ENCODE assay signal across 28 cellular contexts in genomic region chr22:25881353-25881752, GRCh38.
A peak's percentile ranks its signal among the peaks of the same experiment; 100 is the strongest.
DNase-seq lines count a peak whose midpoint lies in the region; ATAC-seq, FAIRE-seq and TF ChIP-seq lines count a peak whose summit lies in the region.
"Had no signal": no experiment of that assay in that cellular context is flagged by ENCODE, and none has a peak within 500 bp of the region (broad histone marks: within the 10 kb centered on the region; RNA-seq: fewer than 3 reads in every experiment).

No MANE protein-coding gene starts in this region.

- H3K36me3 ChIP-seq in neural cell (ENCODE audit: insufficient read depth, low read length), result no peaks in the 10 kb centered on the region
- H3K36me3 ChIP-seq: BE2C, BLaER1 had no signal

- FAIRE-seq in D721Med (lab: Jason Lieb, UNC), result no peak
- FAIRE-seq: A204.1, GM12878, GM12892, GM18507 had no signal

- no peaks in the 10 kb centered on the region for H3K36me3 Mint-ChIP-seq in natural killer cell
- H3K36me3 Mint-ChIP-seq: CD14-positive monocyte; CD8-positive, alpha-beta T cell had no signal

- H3K9ac ChIP-seq in neural cell (ENCODE audit: low read length), result peak overlapping the region; percentile 4
- H3K9ac ChIP-seq: BLaER1 had no signal

- peaks cover 10 to 12% of the 10 kb centered on the region in 2 donors for H3K27me3 Mint-ChIP-seq in natural killer cell (ENCODE audit: low read depth in 2 of 2)

- no peaks in the 10 kb centered on the region for H3F3A ChIP-seq in neural cell (ENCODE audit: insufficient read depth, low read length, poor library complexity, severe bottlenecking)

- no peaks in the 10 kb centered on the region for H3K9me3 ChIP-seq in neural cell (ENCODE audit: low read length)
- H3K9me3 ChIP-seq: BE2C, BLaER1, Caco-2 had no signal

- peak overlapping the region; percentile 33 for H3K4me3 ChIP-seq in neural cell (ENCODE audit: low read length)
- H3K4me3 ChIP-seq: BLaER1, GM12878 had no signal

- H3K4me2 ChIP-seq in neural cell (ENCODE audit: low read length), result no peak overlapping the region
- H3K4me2 ChIP-seq: BLaER1 had no signal

- TF ChIP-seq EP300 in neural cell (conservative IDR thresholded peaks at IDR 0.05; ENCODE audit: poor library complexity, severe bottlenecking), result peak; percentile 67

- peak overlapping the region; percentile 38 for H3K27ac ChIP-seq in neural cell (ENCODE audit: low read length)
- H3K27ac ChIP-seq: BLaER1 had no signal

- no peaks in the 10 kb centered on the region for H3K9me3 Mint-ChIP-seq in natural killer cell
- H3K9me3 Mint-ChIP-seq: CD4-positive, alpha-beta T cell; CD8-positive, alpha-beta T cell had no signal

- TF ChIP-seq CTCF in neural cell (IDR thresholded peaks at IDR 0.05; ENCODE audit: poor library complexity, severe bottlenecking) (no peak), natural killer cell (IDR thresholded peaks at IDR 0.05) (no peak), D721Med (IDR thresholded peaks at IDR 0.05; ENCODE audit: insufficient read depth, missing control alignments) (no peak)

- no peak overlapping the region for H2AFZ ChIP-seq in neural cell (ENCODE audit: low read depth, low read length)

- DNase-seq in NCI-H2227 (lab: John Stamatoyannopoulos, UW; ENCODE audit: unreplicated experiment) (peak; percentile 45), NCI-H2227 treated with DMSO at 0.1 percent for 48 hours (lab: John Stamatoyannopoulos, UW) (peak; percentile 31), retina (peak; percentile 85), natural killer cell (no peak), D721Med (ENCODE audit: insufficient read length, low spot score) (no peak), SIG-M5 (lab: John Stamatoyannopoulos, UW) (no peak)
- DNase-seq: 8988T; ACHN; BE2C; C1 segment of cervical spinal cord; Caco-2; Calu3; CD4-positive, alpha-beta T cell; CD8-positive, alpha-beta T cell; DMS 273 treated with DMSO at 0.1 percent for 48 hours; DMS153; DMS53; DMS79; DND-41; EL; GDM1 had no signal

- intact Hi-C loops in natural killer cell (cut with micrococcal nuclease), result no loop called here

- H3K9me2 ChIP-seq in neural cell (ENCODE audit: insufficient read depth, low read length), result no peaks in the 10 kb centered on the region

- no peaks in the 10 kb centered on the region for H3K79me2 ChIP-seq in neural cell (replicated peaks; ENCODE audit: insufficient read depth, low read length)

- no peak for ATAC-seq in natural killer cell
- ATAC-seq: CD8-positive, alpha-beta T cell had no signal

- no peak overlapping the region for H3K27ac Mint-ChIP-seq in natural killer cell
- H3K27ac Mint-ChIP-seq: CD4-positive, alpha-beta T cell; CD8-positive, alpha-beta T cell had no signal

- no peaks in the 10 kb centered on the region for H3K4me1 Mint-ChIP-seq in natural killer cell
- H3K4me1 Mint-ChIP-seq: CD14-positive monocyte had no signal

- H3K27me3 ChIP-seq in neural cell (ENCODE audit: insufficient read depth, low read depth, low read length), result no peaks in the 10 kb centered on the region
- H3K27me3 ChIP-seq: BE2C, BLaER1 had no signal

- H3K4me3 Mint-ChIP-seq in natural killer cell, result no peak overlapping the region
- H3K4me3 Mint-ChIP-seq: CD14-positive monocyte; CD4-positive, alpha-beta T cell; CD8-positive, alpha-beta T cell had no signal

- TF ChIP-seq RAD21 in neural cell (conservative IDR thresholded peaks at IDR 0.05), result no peak

- no peaks in the 10 kb centered on the region for H4K20me1 ChIP-seq in neural cell (ENCODE audit: insufficient read depth)
- H4K20me1 ChIP-seq: BLaER1 had no signal

TF ChIP-seq in neural cell, 6 proteins besides CTCF, POLR2A, EP300 and RAD21:
- TF ChIP-seq, protein P1, sequence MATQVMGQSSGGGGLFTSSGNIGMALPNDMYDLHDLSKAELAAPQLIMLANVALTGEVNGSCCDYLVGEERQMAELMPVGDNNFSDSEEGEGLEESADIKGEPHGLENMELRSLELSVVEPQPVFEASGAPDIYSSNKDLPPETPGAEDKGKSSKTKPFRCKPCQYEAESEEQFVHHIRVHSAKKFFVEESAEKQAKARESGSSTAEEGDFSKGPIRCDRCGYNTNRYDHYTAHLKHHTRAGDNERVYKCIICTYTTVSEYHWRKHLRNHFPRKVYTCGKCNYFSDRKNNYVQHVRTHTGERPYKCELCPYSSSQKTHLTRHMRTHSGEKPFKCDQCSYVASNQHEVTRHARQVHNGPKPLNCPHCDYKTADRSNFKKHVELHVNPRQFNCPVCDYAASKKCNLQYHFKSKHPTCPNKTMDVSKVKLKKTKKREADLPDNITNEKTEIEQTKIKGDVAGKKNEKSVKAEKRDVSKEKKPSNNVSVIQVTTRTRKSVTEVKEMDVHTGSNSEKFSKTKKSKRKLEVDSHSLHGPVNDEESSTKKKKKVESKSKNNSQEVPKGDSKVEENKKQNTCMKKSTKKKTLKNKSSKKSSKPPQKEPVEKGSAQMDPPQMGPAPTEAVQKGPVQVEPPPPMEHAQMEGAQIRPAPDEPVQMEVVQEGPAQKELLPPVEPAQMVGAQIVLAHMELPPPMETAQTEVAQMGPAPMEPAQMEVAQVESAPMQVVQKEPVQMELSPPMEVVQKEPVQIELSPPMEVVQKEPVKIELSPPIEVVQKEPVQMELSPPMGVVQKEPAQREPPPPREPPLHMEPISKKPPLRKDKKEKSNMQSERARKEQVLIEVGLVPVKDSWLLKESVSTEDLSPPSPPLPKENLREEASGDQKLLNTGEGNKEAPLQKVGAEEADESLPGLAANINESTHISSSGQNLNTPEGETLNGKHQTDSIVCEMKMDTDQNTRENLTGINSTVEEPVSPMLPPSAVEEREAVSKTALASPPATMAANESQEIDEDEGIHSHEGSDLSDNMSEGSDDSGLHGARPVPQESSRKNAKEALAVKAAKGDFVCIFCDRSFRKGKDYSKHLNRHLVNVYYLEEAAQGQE (IDR thresholded peaks at IDR 0.05; ENCODE audit: borderline replicate concordance), result peak; percentile 98
- TF ChIP-seq TAF1 (IDR thresholded peaks at IDR 0.05; ENCODE audit: low read depth), result no peak
- TF ChIP-seq MXI1 (conservative IDR thresholded peaks at IDR 0.05; ENCODE audit: poor library complexity, severe bottlenecking), result no peak
- TF ChIP-seq POLR2AphosphoS5 (IDR thresholded peaks at IDR 0.05), result peak; percentile 45
- TF ChIP-seq EZH2 (IDR thresholded peaks at IDR 0.05; ENCODE audit: borderline replicate concordance, insufficient read depth, low read length, poor library complexity, severe bottlenecking), result no peak

Comparison
In these comparisons a context has a peak if more than half of its experiments do, and no peak if none do; other contexts are left out.
1. DNase-seq: peak in NCI-H2227 (single experiment), NCI-H2227 treated with DMSO at 0.1 percent for 48 hours (single experiment) and retina (single experiment); none in natural killer cell (single experiment), D721Med (single experiment) and SIG-M5 (single experiment).